ENCODE assay signal across 20 cellular contexts in the genomic region with DNA sequence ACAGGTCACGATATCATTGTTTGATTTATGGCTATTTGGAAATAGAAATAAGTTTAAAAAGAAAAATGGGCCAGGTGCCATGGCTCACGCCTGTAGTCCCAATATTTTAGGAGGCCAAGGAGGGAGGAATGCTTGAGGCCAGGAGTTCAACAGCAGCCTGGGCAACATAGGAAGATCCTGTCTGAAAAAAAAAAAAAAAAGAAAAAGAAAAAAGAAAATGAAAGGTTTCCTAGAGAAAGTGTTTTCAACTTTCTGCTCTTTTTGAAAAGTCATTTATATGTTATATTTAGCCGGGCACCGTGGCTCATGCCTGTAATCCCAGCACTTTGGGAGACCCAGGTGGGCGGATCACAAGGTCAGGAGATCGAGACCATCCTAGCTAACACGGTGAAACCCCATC. TPM values are rescaled to one million over a fixed set of nuclear protein-coding genes. Genes with fewer than 3 reads are reported as not detected.
DNase-seq lines count a peak whose midpoint lies in the region; ATAC-seq and TF ChIP-seq lines count a peak whose summit lies in the region.
"Had no signal": no experiment of that assay in that cellular context is flagged by ENCODE, and none has a peak within 500 bp of the region (broad histone marks: within the 10 kb centered on the region; RNA-seq: fewer than 3 reads in every experiment).

No MANE protein-coding gene starts in this region.

- H3K27me3 ChIP-seq in Karpas-422 (ENCODE audit: low read length) (no peaks in the 10 kb centered on the region), uterus (no peaks in the 10 kb centered on the region)
- H3K27me3 ChIP-seq: BLaER1, SJSA1 had no signal

- peaks cover 73% of the 10 kb centered on the region for H3K79me2 ChIP-seq in Karpas-422 (ENCODE audit: low read length)

- peaks cover 44% of the 10 kb centered on the region for H3K36me3 Mint-ChIP-seq in activated T-cell treated with anti-CD3 and anti-CD28 coated beads, Interleukin-2, amount 50 U/mL, for 24 hours (ENCODE audit: low read depth)
- H3K36me3 Mint-ChIP-seq in activated naive CD8-positive, alpha-beta T cell treated with anti-CD3 and anti-CD28 coated beads, Interleukin-2, amount 10 ng/mL, durations not matched to agents 7 days and 5 days, result peaks cover 2% of the 10 kb centered on the region
- H3K36me3 Mint-ChIP-seq in neural crest cell (ENCODE audit: low read depth), result no peaks in the 10 kb centered on the region

- TF ChIP-seq POLR2A in uterus (IDR thresholded peaks at IDR 0.05), result no peak

- H3K9ac ChIP-seq in Karpas-422 (ENCODE audit: low read length), result no peak overlapping the region
- H3K9ac ChIP-seq: BLaER1 had no signal

- H3K4me1 Mint-ChIP-seq in activated T-cell treated with anti-CD3 and anti-CD28 coated beads, Interleukin-2, amount 50 U/mL, for 24 hours (ENCODE audit: low read depth), result peaks cover 35% of the 10 kb centered on the region
- H3K4me1 Mint-ChIP-seq in activated naive CD8-positive, alpha-beta T cell treated with anti-CD3 and anti-CD28 coated beads, Interleukin-2, amount 10 ng/mL, durations not matched to agents 7 days and 5 days, result peaks cover 17% of the 10 kb centered on the region
- H3K4me1 Mint-ChIP-seq in neural crest cell, result peaks cover 24% of the 10 kb centered on the region

- no peaks in the 10 kb centered on the region for H4K20me1 ChIP-seq in Karpas-422 (ENCODE audit: insufficient read depth, low read depth, low read length)

- H3K27ac Mint-ChIP-seq in activated T-cell treated with anti-CD3 and anti-CD28 coated beads, Interleukin-2, amount 50 U/mL, for 24 hours, result peak overlapping the region; percentile 74
- H3K27ac Mint-ChIP-seq in activated naive CD8-positive, alpha-beta T cell treated with anti-CD3 and anti-CD28 coated beads, Interleukin-2, amount 10 ng/mL, durations not matched to agents 7 days and 5 days, result peak overlapping the region; percentile 24
- H3K27ac Mint-ChIP-seq in neural crest cell (ENCODE audit: unreplicated experiment), result no peak overlapping the region
- H3K27ac Mint-ChIP-seq: CD4-positive, CD25-positive, alpha-beta regulatory T cell had no signal

- DNase-seq in activated T-cell treated with anti-CD3 and anti-CD28 coated beads, Interleukin-2, amount 50 U/mL, for 24 hours, result no peak
- DNase-seq in activated T-cell treated with anti-CD3 and anti-CD28 coated beads for 4 hours, result no peak
- DNase-seq in Karpas-422, result no peak
- DNase-seq in activated naive CD8-positive, alpha-beta T cell treated with anti-CD3 and anti-CD28 coated beads, Interleukin-2, amount 10 ng/mL, durations not matched to agents 7 days and 5 days, result no peak
- DNase-seq in neural crest cell (ENCODE audit: low read depth, low spot score), result no peak
- DNase-seq in uterus, result no peak
- DNase-seq: CD4-positive, CD25-positive, alpha-beta regulatory T cell; MV-4-11; NCI-H1105; NCI-H1436 treated with DMSO at 0.1 percent for 48 hours; NCI-H187 treated with DMSO at 0.1 percent for 48 hours; NCI-H446; NCI-H526; NCI-H82; Right ventricle myocardium superior; RPMI8226 had no signal

- no peaks in the 10 kb centered on the region for H3K9me3 Mint-ChIP-seq in activated T-cell treated with anti-CD3 and anti-CD28 coated beads, Interleukin-2, amount 50 U/mL, for 24 hours
- no peaks in the 10 kb centered on the region for H3K9me3 Mint-ChIP-seq in activated naive CD8-positive, alpha-beta T cell treated with anti-CD3 and anti-CD28 coated beads, Interleukin-2, amount 10 ng/mL, durations not matched to agents 7 days and 5 days
- no peaks in the 10 kb centered on the region for H3K9me3 Mint-ChIP-seq in neural crest cell
- H3K9me3 Mint-ChIP-seq: CD4-positive, CD25-positive, alpha-beta regulatory T cell had no signal

- intact Hi-C loops in uterus (cut with DNase I; ENCODE audit: low total_unique reads), result no loop called here

- TF ChIP-seq CTCF in neural crest cell (conservative IDR thresholded peaks at IDR 0.05), result no peak
- TF ChIP-seq CTCF in uterus (IDR thresholded peaks at IDR 0.05), result no peak

- H3K36me3 ChIP-seq in Karpas-422 (ENCODE audit: insufficient read depth, low read length) (peaks cover 9% of the 10 kb centered on the region), uterus (no peaks in the 10 kb centered on the region)

- H2AFZ ChIP-seq in Karpas-422 (ENCODE audit: low read length), result no peak overlapping the region

- H3K27ac ChIP-seq in Karpas-422 (ENCODE audit: low read length), result peak overlapping the region; percentile 60
- no peak overlapping the region for H3K27ac ChIP-seq in uterus
- H3K27ac ChIP-seq: BLaER1, SJSA1 had no signal

- no peaks in the 10 kb centered on the region for H3K9me2 ChIP-seq in Karpas-422 (replicated peaks; ENCODE audit: insufficient read depth, low read length)

- no peaks in the 10 kb centered on the region for H3K9me3 ChIP-seq in Karpas-422 (ENCODE audit: low read length)
- H3K9me3 ChIP-seq in uterus, result no peaks in the 10 kb centered on the region
- H3K9me3 ChIP-seq: BLaER1, SJSA1 had no signal

- H3K4me2 ChIP-seq in Karpas-422 (ENCODE audit: low read depth, low read length, poor library complexity, severe bottlenecking), result peak overlapping the region; percentile 42
- H3K4me2 ChIP-seq: BLaER1 had no signal

- POLR2A ChIA-PET in activated naive CD8-positive, alpha-beta T cell treated with anti-CD3 and anti-CD28 coated beads, Interleukin-2, amount 10 ng/mL, durations not matched to agents 7 days and 5 days (lab: Charles Lee), result interaction anchor here (0.7 kb wide), 1 partner anchor 36 kb away, joined by 3 read pairs; no protein-coding TSS in a partner anchor

- ATAC-seq in activated naive CD8-positive, alpha-beta T cell treated with anti-CD3 and anti-CD28 coated beads, Interleukin-2, amount 10 ng/mL, durations not matched to agents 7 days and 5 days (ENCODE audit: low read depth), result no peak
- no peak for ATAC-seq in HG03135 (IDR thresholded peaks at IDR 0.05; ENCODE audit: unreplicated experiment)
- ATAC-seq: HepG2 had no signal

- H3K4me3 ChIP-seq in Karpas-422 (ENCODE audit: low read length) (no peak overlapping the region), uterus (no peak overlapping the region)
- H3K4me3 ChIP-seq: BLaER1, SJSA1 had no signal

- no peaks in the 10 kb centered on the region for H3K27me3 Mint-ChIP-seq in activated T-cell treated with anti-CD3 and anti-CD28 coated beads, Interleukin-2, amount 50 U/mL, for 24 hours
- H3K27me3 Mint-ChIP-seq in activated naive CD8-positive, alpha-beta T cell treated with anti-CD3 and anti-CD28 coated beads, Interleukin-2, amount 10 ng/mL, durations not matched to agents 7 days and 5 days, result no peaks in the 10 kb centered on the region
- H3K27me3 Mint-ChIP-seq in neural crest cell (ENCODE audit: low read depth), result no peaks in the 10 kb centered on the region

- H3K4me3 Mint-ChIP-seq in activated T-cell treated with anti-CD3 and anti-CD28 coated beads, Interleukin-2, amount 50 U/mL, for 24 hours, result no peak overlapping the region
- H3K4me3 Mint-ChIP-seq in activated naive CD8-positive, alpha-beta T cell treated with anti-CD3 and anti-CD28 coated beads, Interleukin-2, amount 10 ng/mL, durations not matched to agents 7 days and 5 days, result peak overlapping the region; percentile 10
- H3K4me3 Mint-ChIP-seq in neural crest cell, result peak overlapping the region; percentile 42

- H3K4me1 ChIP-seq in Karpas-422 (ENCODE audit: low read length) (peaks cover 53% of the 10 kb centered on the region), uterus (peaks cover 8 to 11% of the 10 kb centered on the region in 2 donors)

RNA-seq across cellular contexts. Expression of a gene that starts 3.2 kb away (rescaled TPM):
- 102 and 136 TPM in 2 replicates for total RNA-seq in Karpas-422 (2014; rRNA removed; shearing (Covaris generic); ENCODE audit: low replicate concordance)
- 100 to 1,000 TPM; 115 to 116 TPM for total RNA-seq in activated naive CD8-positive, alpha-beta T cell treated with anti-CD3 and anti-CD28 coated beads, Interleukin-2, amount 10 ng/mL, durations not matched to agents 7 days and 5 days
- total RNA-seq in neural crest cell, result 87.1 and 93.5 TPM in 2 replicates
- 100 to 1,000 TPM in 1 of 4 donors, 10 to 100 TPM in 3; 31.2 to 129 (median 38.3) TPM for total RNA-seq in uterus

RNA-seq across cellular contexts. Expression of a gene that starts 3.5 kb away (rescaled TPM):
- 10.4 and 40.0 TPM in 2 replicates for total RNA-seq in Karpas-422 (2014; rRNA removed; shearing (Covaris generic); ENCODE audit: low replicate concordance)
- 10 to 100 TPM; 37.0 to 40.5 TPM for total RNA-seq in activated naive CD8-positive, alpha-beta T cell treated with anti-CD3 and anti-CD28 coated beads, Interleukin-2, amount 10 ng/mL, durations not matched to agents 7 days and 5 days
- total RNA-seq in neural crest cell (14.6 and 17.4 TPM in 2 replicates), uterus (10 to 100 TPM in 2 of 4 donors, 1 to 10 TPM in 2; 2.8 to 36.3 (median 21.1) TPM)

RNA-seq across cellular contexts. Expression of a gene that starts 41.0 kb away (rescaled TPM):
- total RNA-seq in Karpas-422 (2014; rRNA removed; shearing (Covaris generic); ENCODE audit: low replicate concordance), result 62.6 and 63.5 TPM in 2 replicates
- 100 to 1,000 TPM; 139 to 140 TPM for total RNA-seq in activated naive CD8-positive, alpha-beta T cell treated with anti-CD3 and anti-CD28 coated beads, Interleukin-2, amount 10 ng/mL, durations not matched to agents 7 days and 5 days
- total RNA-seq in neural crest cell (14.4 and 16.7 TPM in 2 replicates), uterus (100 to 1,000 TPM; 176 to 217 (median 201) TPM)
